In the genomic region with DNA sequence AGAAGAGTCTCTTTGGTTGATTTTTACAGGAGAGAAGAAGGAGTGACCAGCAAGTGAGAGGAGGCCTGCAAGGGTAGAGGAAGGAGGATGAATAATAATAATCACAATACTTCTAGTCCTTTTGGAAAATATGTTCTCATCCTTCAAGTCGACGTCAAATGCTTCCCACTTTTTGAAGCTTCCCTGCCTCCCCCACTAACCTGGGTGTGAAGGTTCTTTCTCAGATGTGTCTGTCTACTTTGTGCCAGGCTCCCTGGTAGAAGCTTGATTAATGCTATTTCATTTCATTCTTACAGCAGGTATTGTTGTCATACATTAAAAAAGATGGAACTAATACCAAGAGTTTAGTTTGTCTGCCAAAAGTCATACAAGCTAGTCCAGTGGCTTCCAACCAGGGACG, we compare ENCODE assay signal across 35 cellular contexts. TPM values are rescaled to one million over a fixed set of nuclear protein-coding genes. Genes with fewer than 3 reads are reported as not detected.
"Had no signal": no experiment of that assay in that cellular context is flagged by ENCODE, and none has a peak within 500 bp of the region (broad histone marks: within the 10 kb centered on the region; RNA-seq: fewer than 3 reads in every experiment).

No MANE protein-coding gene starts in this region.

- H3K36me3 ChIP-seq: MG63 had no signal

- H3K27me3 ChIP-seq: MG63 had no signal

- H3K4me3 ChIP-seq: MG63 had no signal

- DNase-seq: Karpas-422, Kasumi-1, MG63, MM.1S, MV-4-11, NCI-H1048, NCI-H1092, NCI-H1092 treated with DMSO at 0.1 percent for 48 hours, NCI-H1105, NCI-H1105 treated with DMSO at 0.1 percent for 48 hours, NCI-H1417, NCI-H1417 treated with DMSO at 0.1 percent for 48 hours, NCI-H1436, NCI-H1436 treated with DMSO at 0.1 percent for 48 hours, NCI-H146, NCI-H1694, NCI-H1694 treated with DMSO at 0.1 percent for 48 hours, NCI-H187, NCI-H187 treated with DMSO at 0.1 percent for 48 hours, NCI-H1930, NCI-H2029, NCI-H2029 treated with DMSO at 0.1 percent for 48 hours, NCI-H2081, NCI-H2081 treated with DMSO at 0.1 percent for 48 hours, NCI-H2107, NCI-H2171, NCI-H2171 treated with DMSO at 0.1 percent for 48 hours, NCI-H2227 treated with DMSO at 0.1 percent for 48 hours, NCI-H226, NCI-H345, NCI-H446, NCI-H446 treated with DMSO at 0.1 percent for 48 hours, NCI-H510A, NCI-H510A treated with DMSO at 0.1 percent for 48 hours had no signal

- H3K9me3 ChIP-seq: MG63 had no signal

RNA-seq across cellular contexts. Expression of a gene that starts 17.1 kb away (rescaled TPM):
- total RNA-seq: NCI-H460 had no signal
